ENCODE assay signal across 24 cellular contexts in the genomic region with DNA sequence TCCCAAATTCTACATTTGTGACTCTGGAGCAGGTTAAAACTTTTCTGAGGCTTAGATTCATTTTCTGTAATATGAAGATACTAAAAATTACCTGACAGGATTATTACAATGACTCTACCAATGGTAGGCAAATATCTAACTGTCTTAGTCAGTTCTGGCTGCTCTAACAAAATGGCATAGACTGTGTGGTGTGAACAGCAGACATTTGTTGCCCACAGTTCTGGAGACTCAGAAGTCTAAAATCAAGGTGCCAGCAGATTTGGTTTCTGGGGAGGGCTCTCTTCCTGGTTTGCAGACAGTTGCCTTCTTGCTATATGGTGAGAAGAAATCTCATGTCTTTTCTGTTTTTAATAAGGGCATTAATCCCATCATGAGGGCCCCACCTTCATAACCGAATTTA.
DNase-seq lines count a peak whose midpoint lies in the region; ATAC-seq and TF ChIP-seq lines count a peak whose summit lies in the region.
"Had no signal": no experiment of that assay in that cellular context is flagged by ENCODE, and none has a peak within 500 bp of the region (broad histone marks: within the 10 kb centered on the region; RNA-seq: fewer than 3 reads in every experiment).

No MANE protein-coding gene starts in this region.

- POLR2A ChIA-PET in activated CD8-positive, alpha-beta T cell treated with anti-CD3 and anti-CD28 coated beads, Interleukin-2, amount 10 ng/mL, durations not matched to agents 7 days and 5 days (lab: Charles Lee) = interaction anchor here (0.8 to 2.7 kb wide), 4 partner anchors 11 to 21 kb away, joined by 3 to 38 read pairs (median 4); no protein-coding TSS in a partner anchor

- ATAC-seq in HG02884 (IDR thresholded peaks at IDR 0.05; ENCODE audit: unreplicated experiment) = peak; percentile 4
- ATAC-seq in activated CD8-positive, alpha-beta T cell treated with anti-CD3 and anti-CD28 coated beads, Interleukin-2, amount 10 ng/mL, durations not matched to agents 7 days and 5 days = peak; percentile 26
- ATAC-seq in stimulated activated naive B cell treated with anti-CD40 and anti-IgM and Interleukin-4, amounts not matched to agents 10 μg/mL and 1 μg/mL and 100 μg/mL, for 72 hours (replicated peaks) = peak; percentile 41
- ATAC-seq: PC-3 had no signal

- no peak for TF ChIP-seq CTCF in endothelial cell (IDR thresholded peaks at IDR 0.05; ENCODE audit: unreplicated experiment)

- CTCF ChIA-PET in activated naive CD4-positive, alpha-beta T cell treated with anti-CD3 and anti-CD28 coated beads, Interleukin-2, amount 10 ng/mL, durations not matched to agents 7 days and 5 days (lab: Charles Lee) = interaction anchor here (0.7 to 5.8 kb wide), 5 partner anchors 10 to 175 kb away, joined by 3 to 52 read pairs (median 20); no protein-coding TSS in a partner anchor
- CTCF ChIA-PET in activated CD8-positive, alpha-beta T cell treated with anti-CD3 and anti-CD28 coated beads, Interleukin-2, amount 10 ng/mL, durations not matched to agents 7 days and 5 days (lab: Charles Lee) = interaction anchor here (2.4 to 8.3 kb wide), 4 partner anchors 12 to 27 kb away, joined by 11 to 97 read pairs (median 25); no protein-coding TSS in a partner anchor

- H3K27ac Mint-ChIP-seq in activated naive CD4-positive, alpha-beta T cell treated with anti-CD3 and anti-CD28 coated beads, Interleukin-2, amount 10 ng/mL, durations not matched to agents 7 days and 5 days = peak overlapping the region; percentile 85
- peak overlapping the region; percentile 90 for H3K27ac Mint-ChIP-seq in activated CD8-positive, alpha-beta T cell treated with anti-CD3 and anti-CD28 coated beads, Interleukin-2, amount 10 ng/mL, durations not matched to agents 7 days and 5 days
- H3K27ac Mint-ChIP-seq in stimulated activated naive B cell treated with anti-CD40 and anti-IgM and Interleukin-4, amounts not matched to agents 10 μg/mL and 1 μg/mL and 100 μg/mL, for 72 hours = peak overlapping the region; percentile 42
- H3K27ac Mint-ChIP-seq in endothelial cell (ENCODE audit: unreplicated experiment) = no peak overlapping the region
- H3K27ac Mint-ChIP-seq: activated naive CD8-positive, alpha-beta T cell; CD4-positive, alpha-beta T cell; nephron progenitor cell had no signal

- H3K4me1 Mint-ChIP-seq in activated naive CD4-positive, alpha-beta T cell treated with anti-CD3 and anti-CD28 coated beads, Interleukin-2, amount 10 ng/mL, durations not matched to agents 7 days and 5 days = peaks cover 54% of the 10 kb centered on the region
- H3K4me1 Mint-ChIP-seq in activated CD8-positive, alpha-beta T cell treated with anti-CD3 and anti-CD28 coated beads, Interleukin-2, amount 10 ng/mL, durations not matched to agents 7 days and 5 days (ENCODE audit: low read depth) = peaks cover 57% of the 10 kb centered on the region
- H3K4me1 Mint-ChIP-seq in stimulated activated naive B cell treated with anti-CD40 and anti-IgM and Interleukin-4, amounts not matched to agents 10 μg/mL and 1 μg/mL and 100 μg/mL, for 72 hours = peaks cover 14 to 25% of the 10 kb centered on the region in 2 donors
- H3K4me1 Mint-ChIP-seq in endothelial cell (ENCODE audit: unreplicated experiment) = peaks cover 75% of the 10 kb centered on the region
- H3K4me1 Mint-ChIP-seq: central memory CD8-positive, alpha-beta T cell had no signal

- peaks cover 2% of the 10 kb centered on the region for H3K9me3 Mint-ChIP-seq in activated naive CD4-positive, alpha-beta T cell treated with anti-CD3 and anti-CD28 coated beads, Interleukin-2, amount 10 ng/mL, durations not matched to agents 7 days and 5 days
- no peaks in the 10 kb centered on the region for H3K9me3 Mint-ChIP-seq in activated CD8-positive, alpha-beta T cell treated with anti-CD3 and anti-CD28 coated beads, Interleukin-2, amount 10 ng/mL, durations not matched to agents 7 days and 5 days (ENCODE audit: insufficient read depth)
- peaks cover 0 to 1% of the 10 kb centered on the region in 2 donors for H3K9me3 Mint-ChIP-seq in stimulated activated naive B cell treated with anti-CD40 and anti-IgM and Interleukin-4, amounts not matched to agents 10 μg/mL and 1 μg/mL and 100 μg/mL, for 72 hours
- H3K9me3 Mint-ChIP-seq in endothelial cell (ENCODE audit: unreplicated experiment) = no peaks in the 10 kb centered on the region
- H3K9me3 Mint-ChIP-seq: CD4-positive, alpha-beta T cell; central memory CD8-positive, alpha-beta T cell; nephron progenitor cell had no signal

- no peaks in the 10 kb centered on the region for H3K27me3 Mint-ChIP-seq in activated naive CD4-positive, alpha-beta T cell treated with anti-CD3 and anti-CD28 coated beads, Interleukin-2, amount 10 ng/mL, durations not matched to agents 7 days and 5 days
- no peaks in the 10 kb centered on the region for H3K27me3 Mint-ChIP-seq in activated CD8-positive, alpha-beta T cell treated with anti-CD3 and anti-CD28 coated beads, Interleukin-2, amount 10 ng/mL, durations not matched to agents 7 days and 5 days (ENCODE audit: low read depth)
- peaks cover 18 to 24% of the 10 kb centered on the region in 2 donors for H3K27me3 Mint-ChIP-seq in stimulated activated naive B cell treated with anti-CD40 and anti-IgM and Interleukin-4, amounts not matched to agents 10 μg/mL and 1 μg/mL and 100 μg/mL, for 72 hours
- H3K27me3 Mint-ChIP-seq in endothelial cell (ENCODE audit: unreplicated experiment) = peaks cover 6% of the 10 kb centered on the region
- H3K27me3 Mint-ChIP-seq: CD4-positive, alpha-beta T cell had no signal

- no peak for DNase-seq in activated naive CD4-positive, alpha-beta T cell treated with anti-CD3 and anti-CD28 coated beads, Interleukin-2, amount 10 ng/mL, durations not matched to agents 7 days and 5 days
- DNase-seq in activated naive CD4-positive, alpha-beta T cell (lab: John Stamatoyannopoulos, UW) = no peak
- DNase-seq in activated CD8-positive, alpha-beta T cell treated with anti-CD3 and anti-CD28 coated beads, Interleukin-2, amount 10 ng/mL, durations not matched to agents 7 days and 5 days = no peak
- DNase-seq in stimulated activated naive B cell treated with anti-CD40 and anti-IgM and Interleukin-4, amounts not matched to agents 10 μg/mL and 1 μg/mL and 100 μg/mL, for 72 hours = no peak
- DNase-seq in hepatic stellate cell (ENCODE audit: low spot score) (no peak), endothelial cell (ENCODE audit: low spot score) (no peak)
- DNase-seq: activated CD4-positive, alpha-beta T cell treated with anti-CD3 and anti-CD28 coated beads for 1 hour; CD4-positive, alpha-beta T cell; dermis blood vessel endothelial cell; EL; IMR-90; lower lobe of right lung; NCI-H1417 treated with DMSO at 0.1 percent for 48 hours; NCI-H2107; NCI-H446 treated with DMSO at 0.1 percent for 48 hours; nephron progenitor cell; ovary; SHP77; stimulated activated naive CD4-positive, alpha-beta T cell treated with Interleukin-2 at 50 U/mL for 16 hours; thyroid gland had no signal

- no peak overlapping the region for H3K4me3 Mint-ChIP-seq in activated naive CD4-positive, alpha-beta T cell treated with anti-CD3 and anti-CD28 coated beads, Interleukin-2, amount 10 ng/mL, durations not matched to agents 7 days and 5 days
- peak overlapping the region; percentile 34 for H3K4me3 Mint-ChIP-seq in activated CD8-positive, alpha-beta T cell treated with anti-CD3 and anti-CD28 coated beads, Interleukin-2, amount 10 ng/mL, durations not matched to agents 7 days and 5 days
- H3K4me3 Mint-ChIP-seq in stimulated activated naive B cell treated with anti-CD40 and anti-IgM and Interleukin-4, amounts not matched to agents 10 μg/mL and 1 μg/mL and 100 μg/mL, for 72 hours = peak overlapping the region in 1 of 2 donors; percentile 25
- no peak overlapping the region for H3K4me3 Mint-ChIP-seq in endothelial cell (ENCODE audit: unreplicated experiment)
- H3K4me3 Mint-ChIP-seq: activated naive CD8-positive, alpha-beta T cell; CD4-positive, alpha-beta T cell; central memory CD8-positive, alpha-beta T cell; nephron progenitor cell had no signal

- H3K36me3 Mint-ChIP-seq in activated naive CD4-positive, alpha-beta T cell treated with anti-CD3 and anti-CD28 coated beads, Interleukin-2, amount 10 ng/mL, durations not matched to agents 7 days and 5 days = peaks cover 20% of the 10 kb centered on the region
- H3K36me3 Mint-ChIP-seq in activated CD8-positive, alpha-beta T cell treated with anti-CD3 and anti-CD28 coated beads, Interleukin-2, amount 10 ng/mL, durations not matched to agents 7 days and 5 days (ENCODE audit: low read depth) = peaks cover 17% of the 10 kb centered on the region
- peaks cover 0 to 3% of the 10 kb centered on the region in 2 donors for H3K36me3 Mint-ChIP-seq in stimulated activated naive B cell treated with anti-CD40 and anti-IgM and Interleukin-4, amounts not matched to agents 10 μg/mL and 1 μg/mL and 100 μg/mL, for 72 hours
- H3K36me3 Mint-ChIP-seq in endothelial cell (ENCODE audit: low read depth, unreplicated experiment) = peaks cover 33% of the 10 kb centered on the region
- H3K36me3 Mint-ChIP-seq: activated naive CD8-positive, alpha-beta T cell had no signal
